Comparison of ENCODE assay signal across 10 cellular contexts in the genomic region with DNA sequence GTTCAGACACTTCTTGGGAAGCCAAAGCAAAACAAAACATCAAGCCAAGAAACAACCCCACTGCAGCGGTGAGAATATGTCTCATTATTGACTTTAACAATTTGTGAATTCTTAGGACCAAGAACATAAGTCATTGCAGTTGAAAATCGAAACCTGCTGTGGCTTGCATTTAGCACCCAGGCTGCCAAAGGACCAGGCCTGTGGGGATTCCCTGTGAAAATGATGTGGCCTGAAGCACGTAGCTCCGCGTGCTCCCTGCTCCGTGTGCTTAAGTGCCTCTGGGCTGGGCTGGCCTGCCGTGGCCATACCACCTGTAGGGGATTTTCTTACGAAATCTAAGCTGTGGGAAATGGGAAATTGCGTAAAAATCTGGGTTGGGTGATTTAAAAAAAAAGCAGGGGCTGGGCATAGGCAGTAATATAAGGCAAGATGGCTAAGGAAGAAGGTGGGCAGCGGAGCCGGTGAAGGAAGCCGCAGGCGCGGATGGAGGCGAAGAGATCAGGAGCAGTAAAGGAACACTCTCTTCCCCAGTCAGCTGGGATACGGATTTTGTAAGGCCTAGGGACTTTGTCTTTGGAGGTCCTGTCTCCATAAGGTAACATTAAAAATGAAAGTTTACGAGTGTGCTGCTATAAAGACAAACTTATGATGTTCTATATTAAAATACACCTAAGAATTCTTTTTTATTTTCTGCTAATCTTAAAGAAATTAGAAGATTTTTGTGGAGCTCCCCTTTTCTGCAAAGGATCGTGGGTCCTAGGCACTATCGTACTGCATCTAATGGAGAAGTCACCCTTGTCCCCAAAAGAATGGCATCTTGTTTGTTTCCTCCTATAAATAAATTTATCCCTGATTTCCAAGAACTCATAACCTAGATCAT.
DNase-seq lines count a peak whose midpoint lies in the region; ATAC-seq and TF ChIP-seq lines count a peak whose summit lies in the region.
"Had no signal": no experiment of that assay in that cellular context is flagged by ENCODE, and none has a peak within 500 bp of the region (broad histone marks: within the 10 kb centered on the region; RNA-seq: fewer than 3 reads in every experiment).

No MANE protein-coding gene starts in this region.

- no peak overlapping the region for H3K4ac ChIP-seq in mesendoderm (ENCODE audit: low read depth, low read length)

- peaks cover 6% of the 10 kb centered on the region; the same call in 1 of the 2 replicates for H3F3A ChIP-seq in GM23338 (replicated peaks; ENCODE audit: low read depth)

- peak overlapping the region; percentile 35 for H2BK120ac ChIP-seq in mesendoderm (ENCODE audit: low read depth, low read length)

- peak overlapping the region; percentile 85 for H2AFZ ChIP-seq in GM23338

- H4K20me1 ChIP-seq in GM23338 (replicated peaks; ENCODE audit: insufficient read depth): no peaks in the 10 kb centered on the region

- H3K27me3 ChIP-seq in GM23338 (ENCODE audit: insufficient read depth) (no peaks in the 10 kb centered on the region), mesendoderm (ENCODE audit: insufficient read depth, low read length, poor library complexity) (no peaks in the 10 kb centered on the region)
- H3K27me3 ChIP-seq: dorsolateral prefrontal cortex had no signal

- ATAC-seq in GM18909 (IDR thresholded peaks at IDR 0.05; ENCODE audit: poor library complexity, unreplicated experiment) (peak; percentile 83), GM23338 (peak; percentile 29), HG03469 (IDR thresholded peaks at IDR 0.05; ENCODE audit: unreplicated experiment) (peak; percentile 71)

- no peak overlapping the region for H2AK5ac ChIP-seq in mesendoderm (ENCODE audit: low read length)

- H3K4me1 Mint-ChIP-seq in GM23338: peaks cover 29% of the 10 kb centered on the region

- peak overlapping the region; percentile 85 for H3K18ac ChIP-seq in mesendoderm (ENCODE audit: low read length)

- H3K4me3 Mint-ChIP-seq in GM23338: no peak overlapping the region

- no peak for TF ChIP-seq CTCF in GM23338 (conservative IDR thresholded peaks at IDR 0.05; ENCODE audit: low read depth in 2 of 2)

- H2BK15ac ChIP-seq in mesendoderm (replicated peaks; ENCODE audit: low read depth): peak overlapping the region; percentile 41

- H3K36me3 ChIP-seq in GM23338 (ENCODE audit: insufficient read depth) (no peaks in the 10 kb centered on the region), mesendoderm (ENCODE audit: control insufficient read depth, insufficient read depth, low read length) (no peaks in the 10 kb centered on the region)

- H3K9me2 ChIP-seq in GM23338 (ENCODE audit: insufficient read depth): no peaks in the 10 kb centered on the region

- H3K4me3 ChIP-seq in GM23338 (no peak overlapping the region), mesendoderm (ENCODE audit: low read length) (no peak overlapping the region)
- H3K4me3 ChIP-seq: dorsolateral prefrontal cortex had no signal

- no peak overlapping the region for H3K4me2 ChIP-seq in GM23338
- no peak overlapping the region for H3K4me2 ChIP-seq in mesendoderm (ENCODE audit: low read length)

- no peak overlapping the region for H4K5ac ChIP-seq in mesendoderm (ENCODE audit: low read length)

- no peak for DNase-seq in GM23338 (ENCODE audit: low spot score)
- no peak for DNase-seq in mesendoderm
- no peak for DNase-seq in MV-4-11 (lab: John Stamatoyannopoulos, UW)
- DNase-seq in NCI-H82 treated with DMSO at 0.1 percent for 48 hours (lab: John Stamatoyannopoulos, UW; ENCODE audit: unreplicated experiment): no peak
- DNase-seq in DMS53 treated with DMSO at 0.1 percent for 48 hours (lab: John Stamatoyannopoulos, UW; ENCODE audit: unreplicated experiment): no peak
- no peak for DNase-seq in NCI-H2081 treated with DMSO at 0.1 percent for 48 hours (lab: John Stamatoyannopoulos, UW)
- DNase-seq: dorsolateral prefrontal cortex, kidney glomerular epithelial cell had no signal

- H3K27ac Mint-ChIP-seq in GM23338: no peak overlapping the region

- no peak overlapping the region for H4K8ac ChIP-seq in mesendoderm (ENCODE audit: low read depth, low read length)

- no peaks in the 10 kb centered on the region for H3K36me3 Mint-ChIP-seq in GM23338 (ENCODE audit: low read depth)

- peak overlapping the region; percentile 6 for H3K56ac ChIP-seq in mesendoderm (ENCODE audit: low read length)

- H3K79me1 ChIP-seq in mesendoderm (ENCODE audit: low read length): no peaks in the 10 kb centered on the region

- H2BK5ac ChIP-seq in mesendoderm (ENCODE audit: low read length): no peak overlapping the region

- H3K27ac ChIP-seq in GM23338 (ENCODE audit: low read depth) (no peak overlapping the region; the same call in 1 of the 2 replicates), mesendoderm (ENCODE audit: low read depth, low read length) (no peak overlapping the region)
- H3K27ac ChIP-seq: dorsolateral prefrontal cortex had no signal

- WGBS in mesendoderm (ENCODE audit: extremely low coverage, insufficient coverage, low lambda C conversion rate): no CpG with 5 or more reads among the region's 19 CpGs

- H3K9me3 Mint-ChIP-seq in GM23338: no peaks in the 10 kb centered on the region

- peaks cover 9% of the 10 kb centered on the region for H3K27me3 Mint-ChIP-seq in GM23338 (ENCODE audit: insufficient read depth, low read depth, poor library complexity)

- no peak overlapping the region for H3K23ac ChIP-seq in mesendoderm (ENCODE audit: low read length)

- H3K79me2 ChIP-seq in GM23338 (replicated peaks; ENCODE audit: insufficient read depth) (no peaks in the 10 kb centered on the region), mesendoderm (ENCODE audit: control insufficient read depth, insufficient read depth, low read length) (no peaks in the 10 kb centered on the region)

- H3K4me1 ChIP-seq in GM23338 (ENCODE audit: insufficient read depth) (peaks cover 28% of the 10 kb centered on the region), mesendoderm (ENCODE audit: control insufficient read depth, low read depth, low read length) (peaks cover 4% of the 10 kb centered on the region)

- no peak overlapping the region for H3K9ac ChIP-seq in mesendoderm (ENCODE audit: low read length)

TF ChIP-seq in GM23338, 12 proteins besides CTCF, POLR2A, EP300 and RAD21:
- TF ChIP-seq ZNF114 (CRISPR knock-in tag; IDR thresholded peaks at IDR 0.05) (no peak), EZH2phosphoT487 (IDR thresholded peaks at IDR 0.05; ENCODE audit: unreplicated experiment) (no peak), NANOG (IDR thresholded peaks at IDR 0.05; ENCODE audit: borderline replicate concordance) (no peak), POLR2AphosphoS5 (IDR thresholded peaks at IDR 0.05; ENCODE audit: low read depth) (no peak)

Comparison
In these comparisons a context has a peak if more than half of its experiments do, and no peak if none do; other contexts are left out.
1. ATAC-seq: peak in every context shown above with its lines; median percentile 83 in GM18909; 71 in HG03469; 29 in GM23338.